17 cellular contexts compared by ENCODE assay signal in genomic region chr18:34098109-34098508, GRCh38.
"Had no signal": no experiment of that assay in that cellular context is flagged by ENCODE, and none has a peak within 500 bp of the region (broad histone marks: within the 10 kb centered on the region; RNA-seq: fewer than 3 reads in every experiment).

No MANE protein-coding gene starts in this region.

- DNase-seq: activated CD4-positive, alpha-beta memory T cell treated with anti-CD3 and anti-CD28 coated beads, Interleukin-2, amount 10 ng/mL, durations not matched to agents 7 days and 5 days; activated CD4-positive, alpha-beta T cell treated with anti-CD3 and anti-CD28 coated beads for 4 hours; activated gamma-delta T cell; activated T-cell treated with anti-CD3 and anti-CD28 coated beads, Interleukin-2, amount 50 U/mL, for 4 hours; dorsolateral prefrontal cortex; endodermal cell; left ventricle myocardium inferior; natural killer cell; right cardiac atrium; stimulated activated CD4-positive, alpha-beta T cell treated with anti-CD3 and anti-CD28 coated beads, Interleukin-15, amount 100 ng/mL, for 24 hours; stimulated activated CD4-positive, alpha-beta T cell treated with anti-CD3 and anti-CD28 coated beads, Interleukin-4, amount 100 ng/mL, for 1 hour; stimulated activated naive B cell treated with anti-CD40 and anti-IgM and Interleukin-4, amounts not matched to agents 10 μg/mL and 1 μg/mL and 100 μg/mL, for 72 hours; thyroid gland had no signal

- H3K27me3 ChIP-seq: dorsolateral prefrontal cortex, gastroesophageal sphincter, hepatocyte, thyroid gland had no signal

- H3K4me3 ChIP-seq: dorsolateral prefrontal cortex, gastroesophageal sphincter, hepatocyte, left ventricle myocardium inferior, prostate gland, skin epidermis, thyroid gland had no signal

- H3K4me1 ChIP-seq: gastroesophageal sphincter, left ventricle myocardium inferior, prostate gland, thyroid gland had no signal

- H3K79me2 ChIP-seq: hepatocyte had no signal

- H3K4me2 ChIP-seq: hepatocyte had no signal

- H3K36me3 ChIP-seq: gastroesophageal sphincter, left ventricle myocardium inferior, prostate gland, thyroid gland had no signal

- H3K27ac ChIP-seq: dorsolateral prefrontal cortex, gastroesophageal sphincter, hepatocyte, left ventricle myocardium inferior, prostate gland, skin epidermis, thyroid gland had no signal
